Comparison of ENCODE assay signal across 2 cellular contexts in genomic region chr18:997499-997898, GRCh38.
TF ChIP-seq lines count a peak whose summit lies in the region.

No MANE protein-coding gene starts in this region.

TF ChIP-seq in HepG2, 621 proteins besides CTCF, POLR2A, EP300 and RAD21:
- peak; percentile 92 for TF ChIP-seq ATF7 (IDR thresholded peaks at IDR 0.05)
- no peak for TF ChIP-seq ATF7 (CRISPR knock-in tag; IDR thresholded peaks at IDR 0.05)
- no peak for TF ChIP-seq TFDP2 (CRISPR knock-in tag; IDR thresholded peaks at IDR 0.05)

TF ChIP-seq in K562, 482 proteins besides CTCF, POLR2A, EP300 and RAD21:
- TF ChIP-seq ELK3 (CRISPR knock-in tag; IDR thresholded peaks at IDR 0.05) (no peak), ZBTB1 (CRISPR knock-in tag; IDR thresholded peaks at IDR 0.05; ENCODE audit: borderline replicate concordance, low read depth) (no peak), ZNF274 (IDR thresholded peaks at IDR 0.05; ENCODE audit: borderline replicate concordance, low read depth, low read length) (no peak), TAF1 (IDR thresholded peaks at IDR 0.05; ENCODE audit: control insufficient read depth, extremely low read depth, insufficient read depth, low read length, severe bottlenecking) (no peak), MEF2D (tag; conservative IDR thresholded peaks at IDR 0.05; ENCODE audit: low read depth) (no peak), ATF3 (IDR thresholded peaks at IDR 0.05) (peak; percentile 71), ATF3 (CRISPR knock-in tag; conservative IDR thresholded peaks at IDR 0.05) (no peak)
TF ChIP-seq in K562: peak in this region for 1.
